Comparison of ENCODE assay signal across 8 cellular contexts in the genomic region with DNA sequence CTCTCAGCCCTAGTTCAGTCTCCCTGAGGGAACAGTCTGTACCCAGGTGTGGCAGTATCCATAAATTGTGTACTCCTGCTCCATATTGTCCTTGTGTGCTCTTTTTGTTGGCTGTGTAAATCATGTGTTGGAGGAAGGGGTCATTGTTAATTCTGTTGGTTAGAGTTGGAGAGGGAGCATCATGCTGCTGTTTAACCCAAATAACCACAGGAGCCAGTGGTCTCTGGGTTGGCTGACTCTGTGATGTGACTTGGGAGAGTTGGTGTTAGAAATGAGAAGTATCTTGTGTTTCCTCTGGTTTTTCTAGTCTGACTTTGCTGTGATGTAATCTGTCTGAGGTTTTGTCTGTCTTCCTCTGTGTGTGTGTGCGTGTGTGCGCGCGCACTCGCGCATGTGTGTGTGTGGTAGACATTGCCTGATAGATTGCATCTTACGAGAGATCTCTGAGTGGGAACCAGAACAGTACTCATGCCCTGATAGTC. TPM values are rescaled to one million over a fixed set of nuclear protein-coding genes. Genes with fewer than 3 reads are reported as not detected.
DNase-seq lines count a peak whose midpoint lies in the region; ATAC-seq and TF ChIP-seq lines count a peak whose summit lies in the region.

No MANE protein-coding gene starts in this region.

- TF ChIP-seq CTCF in WTC11 (IDR thresholded peaks at IDR 0.05), result no peak
- no peak for TF ChIP-seq CTCF in breast epithelium (IDR thresholded peaks at IDR 0.05)

- POLR2A ChIA-PET in WTC11 (lab: Charles Lee), result no interaction called here

- no peaks in the 10 kb centered on the region for H3K9me3 ChIP-seq in breast epithelium

- H3K27me3 ChIP-seq in breast epithelium, result no peaks in the 10 kb centered on the region

- H3K4me1 ChIP-seq in breast epithelium, result peaks cover 0 to 37% of the 10 kb centered on the region in 2 donors

- ATAC-seq in HG03196 (IDR thresholded peaks at IDR 0.05; ENCODE audit: unreplicated experiment) (peak; percentile 71), WTC11 (no peak)
- peak; percentile 93 for ATAC-seq in stimulated activated memory B cell treated with anti-CD40 and anti-IgM and Interleukin-4, amounts not matched to agents 10 μg/mL and 1 μg/mL and 100 μg/mL, for 72 hours

- H3K36me3 Mint-ChIP-seq in WTC11, result peaks cover 42% of the 10 kb centered on the region
- H3K36me3 Mint-ChIP-seq in stimulated activated memory B cell treated with anti-CD40 and anti-IgM and Interleukin-4, amounts not matched to agents 10 μg/mL and 1 μg/mL and 100 μg/mL, for 72 hours, result peaks cover 24% of the 10 kb centered on the region

- no peak overlapping the region for H3K4me3 ChIP-seq in breast epithelium

- H3K4me3 Mint-ChIP-seq in WTC11, result no peak overlapping the region
- H3K4me3 Mint-ChIP-seq in stimulated activated memory B cell treated with anti-CD40 and anti-IgM and Interleukin-4, amounts not matched to agents 10 μg/mL and 1 μg/mL and 100 μg/mL, for 72 hours, result peak overlapping the region; percentile 64

- CTCF ChIA-PET in WTC11 (lab: Charles Lee), result interaction anchor here (1.0 to 3.7 kb wide), 2 partner anchors 8 to 41 kb away, joined by 3 to 18 read pairs; partner anchors contain the start of gene BTBD18

- intact Hi-C loops in breast epithelium (cut with DNase I; ENCODE audit: low total_unique reads), result no loop called here

- H3K9me3 Mint-ChIP-seq in WTC11, result no peaks in the 10 kb centered on the region
- H3K9me3 Mint-ChIP-seq in stimulated activated memory B cell treated with anti-CD40 and anti-IgM and Interleukin-4, amounts not matched to agents 10 μg/mL and 1 μg/mL and 100 μg/mL, for 72 hours, result no peaks in the 10 kb centered on the region

- peak; percentile 44 for TF ChIP-seq POLR2A in GM19193 (IDR thresholded peaks at IDR 0.05; ENCODE audit: extremely low read depth, insufficient read depth, insufficient read length)
- no peak for TF ChIP-seq POLR2A in breast epithelium (IDR thresholded peaks at IDR 0.05)

- H3K4me1 Mint-ChIP-seq in WTC11, result peaks cover 41% of the 10 kb centered on the region
- H3K4me1 Mint-ChIP-seq in stimulated activated memory B cell treated with anti-CD40 and anti-IgM and Interleukin-4, amounts not matched to agents 10 μg/mL and 1 μg/mL and 100 μg/mL, for 72 hours, result peaks cover 47% of the 10 kb centered on the region

- peak overlapping the region; percentile 62 to 68 for H3K27ac ChIP-seq in breast epithelium

- H3K36me3 ChIP-seq in breast epithelium, result no peaks in the 10 kb centered on the region

- DNase-seq in WTC11 (ENCODE audit: low spot score) (no peak), breast epithelium (ENCODE audit: low spot score in 2 of 2) (peak in 1 of 2 donors; percentile 60), mucosa of gallbladder (ENCODE audit: low spot score) (peak; percentile 81), HuH-7.5 (ENCODE audit: low spot score) (no peak), NCI-H524 treated with DMSO at 0.1 percent for 48 hours (lab: John Stamatoyannopoulos, UW) (no peak)

- H3K27ac Mint-ChIP-seq in WTC11, result peak overlapping the region; percentile 85
- peak overlapping the region; percentile 86 for H3K27ac Mint-ChIP-seq in stimulated activated memory B cell treated with anti-CD40 and anti-IgM and Interleukin-4, amounts not matched to agents 10 μg/mL and 1 μg/mL and 100 μg/mL, for 72 hours

- H3K27me3 Mint-ChIP-seq in WTC11 (ENCODE audit: low read depth), result no peaks in the 10 kb centered on the region
- no peaks in the 10 kb centered on the region for H3K27me3 Mint-ChIP-seq in stimulated activated memory B cell treated with anti-CD40 and anti-IgM and Interleukin-4, amounts not matched to agents 10 μg/mL and 1 μg/mL and 100 μg/mL, for 72 hours

TF ChIP-seq in WTC11, 78 proteins besides CTCF, POLR2A, EP300 and RAD21:
- TF ChIP-seq TEAD4 (CRISPR knock-in tag; IDR thresholded peaks at IDR 0.05) (no peak), NFYB (CRISPR knock-in tag; conservative IDR thresholded peaks at IDR 0.05; ENCODE audit: low read depth) (no peak)
- TF ChIP-seq, protein P1, sequence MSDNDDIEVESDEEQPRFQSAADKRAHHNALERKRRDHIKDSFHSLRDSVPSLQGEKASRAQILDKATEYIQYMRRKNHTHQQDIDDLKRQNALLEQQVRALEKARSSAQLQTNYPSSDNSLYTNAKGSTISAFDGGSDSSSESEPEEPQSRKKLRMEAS (CRISPR knock-in tag; IDR thresholded peaks at IDR 0.05), result no peak

RNA-seq across cellular contexts. Expression of gene CTNND1, which starts 30.5 kb away (rescaled TPM):
- total RNA-seq in WTC11 (2021), result 164 to 165 TPM (median 164 TPM) in 3 replicates
- 100 to 1,000 TPM in 2 of 3 donors, 10 to 100 TPM in 1; 82.1 to 259 (median 175) TPM for total RNA-seq in breast epithelium
- total RNA-seq in mucosa of gallbladder, result 238 TPM

RNA-seq across cellular contexts. Expression of gene BTBD18, which starts 40.5 kb away (rescaled TPM):
- total RNA-seq in WTC11 (2021), result 0.09 to 0.14 TPM in 2 of 3 replicates, not detected in the other
- total RNA-seq in breast epithelium, result not detected
- total RNA-seq in mucosa of gallbladder, result not detected

RNA-seq across cellular contexts. Expression of gene SELENOH, which starts 50.8 kb away (rescaled TPM):
- total RNA-seq in WTC11 (2021) (251 to 266 TPM (median 259 TPM) in 3 replicates), breast epithelium (100 to 1,000 TPM in 2 of 3 donors, 10 to 100 TPM in 1; 84.3 to 153 (median 153) TPM), mucosa of gallbladder (120 TPM)
